ENCODE assay signal across 21 cellular contexts in genomic region chr1:47963568-47963973, GRCh38. TPM values are rescaled to one million over a fixed set of nuclear protein-coding genes. Genes with fewer than 3 reads are reported as not detected.
DNase-seq lines count a peak whose midpoint lies in the region; ATAC-seq, FAIRE-seq and TF ChIP-seq lines count a peak whose summit lies in the region.
"Had no signal": no experiment of that assay in that cellular context is flagged by ENCODE, and none has a peak within 500 bp of the region (broad histone marks: within the 10 kb centered on the region; RNA-seq: fewer than 3 reads in every experiment).

No MANE protein-coding gene starts in this region.

- H3K9me3 Mint-ChIP-seq in progenitor cell of endocrine pancreas (ENCODE audit: low read depth), result peaks cover 6% of the 10 kb centered on the region

- peaks cover 9% of the 10 kb centered on the region for H3K36me3 Mint-ChIP-seq in progenitor cell of endocrine pancreas (ENCODE audit: insufficient read depth)

- H3K27me3 ChIP-seq in left ventricle myocardium inferior (ENCODE audit: low read depth) (no peaks in the 10 kb centered on the region), right cardiac atrium (ENCODE audit: control insufficient read depth, insufficient read depth) (no peaks in the 10 kb centered on the region), aorta (ENCODE audit: control insufficient read depth in 1 of 2, insufficient read depth in 2 of 2, low read length in 1 of 2) (no peaks in the 10 kb centered on the region)
- H3K27me3 ChIP-seq: cardiac muscle cell had no signal

- H3K4me3 ChIP-seq in left ventricle myocardium inferior, result no peak overlapping the region
- no peak overlapping the region for H3K4me3 ChIP-seq in right cardiac atrium (ENCODE audit: low read length)
- no peak overlapping the region for H3K4me3 ChIP-seq in aorta (ENCODE audit: low read length in 2 of 2)
- H3K4me3 ChIP-seq: cardiac muscle cell, HAP-1 had no signal

- H3K4me1 Mint-ChIP-seq in progenitor cell of endocrine pancreas (ENCODE audit: low read depth), result peaks cover 19% of the 10 kb centered on the region

- H3K27ac ChIP-seq in left ventricle myocardium inferior (replicated peaks) (no peak overlapping the region), right cardiac atrium (ENCODE audit: low read length) (peak overlapping the region; percentile 88), aorta (ENCODE audit: low read depth in 1 of 2, low read length in 2 of 2) (peak overlapping the region; percentile 6 to 89)
- H3K27ac ChIP-seq: cardiac muscle cell had no signal

- intact Hi-C loops in Right ventricle myocardium superior (cut with DNase I), result no loop called here
- intact Hi-C loops in left ventricle myocardium inferior (cut with micrococcal nuclease), result no loop called here
- intact Hi-C loops in right cardiac atrium (cut with DNase I), result no loop called here
- intact Hi-C loops in aorta (cut with DNase I), result no loop called here

- ATAC-seq in Right ventricle myocardium superior (ENCODE audit: poor library complexity) (peak; percentile 65), right cardiac atrium (peak; percentile 87 to 89), aorta (ENCODE audit: low FRiP score) (peak; percentile 79)
- ATAC-seq: activated naive CD4-positive, alpha-beta T cell treated with anti-CD3 and anti-CD28 coated beads, Interleukin-2, amount 50 U/mL, for 72 hours; Panc1 had no signal

- peak overlapping the region; percentile 14 for H3K27ac Mint-ChIP-seq in progenitor cell of endocrine pancreas
- H3K27ac Mint-ChIP-seq: activated naive CD4-positive, alpha-beta T cell treated with anti-CD3 and anti-CD28 coated beads, Interleukin-2, amount 50 U/mL, for 72 hours had no signal

- H3K4me3 Mint-ChIP-seq in progenitor cell of endocrine pancreas (ENCODE audit: low read depth), result no peak overlapping the region

- DNase-seq in Right ventricle myocardium superior, result no peak
- no peak for DNase-seq in left ventricle myocardium inferior
- peak in 2 of 3 donors; percentile 44 to 76 for DNase-seq in right cardiac atrium
- DNase-seq in progenitor cell of endocrine pancreas (ENCODE audit: low spot score, unreplicated experiment), result no peak
- DNase-seq in aorta, result no peak
- no peak for DNase-seq in HTR-8/SVneo (ENCODE audit: insufficient read length, low spot score)
- no peak for DNase-seq in GOT3 (lab: John Stamatoyannopoulos, UW)
- no peak for DNase-seq in HuH-7 (ENCODE audit: low spot score)
- DNase-seq: activated CD4-positive, alpha-beta T cell treated with anti-CD3 and anti-CD28 coated beads, Interleukin-2, amount 50 U/mL, for 4 hours; activated T-cell treated with anti-CD3 and anti-CD28 coated beads, Interleukin-2, amount 50 U/mL, for 1 hour; kidney glomerular epithelial cell; NCI-H1417; posterior cingulate gyrus; stimulated activated naive CD4-positive, alpha-beta T cell had no signal

- H3K27me3 Mint-ChIP-seq in progenitor cell of endocrine pancreas, result no peaks in the 10 kb centered on the region

- H3K4me1 ChIP-seq in left ventricle myocardium inferior (peaks cover 12% of the 10 kb centered on the region), right cardiac atrium (ENCODE audit: control insufficient read depth, insufficient read depth, low read length) (peaks cover 2% of the 10 kb centered on the region), aorta (ENCODE audit: control insufficient read depth in 1 of 2, insufficient read depth in 2 of 2, low read length in 2 of 2) (peaks cover 0 to 9% of the 10 kb centered on the region in 2 donors)
- H3K4me1 ChIP-seq: HAP-1 had no signal

- 43% methylated on average over 7 of the region's 7 CpGs for WGBS in right cardiac atrium
- 5% methylated on average over 7 of the region's 7 CpGs for WGBS in aorta, 2 donors

- H3K36me3 ChIP-seq in left ventricle myocardium inferior, result no peaks in the 10 kb centered on the region
- no peaks in the 10 kb centered on the region for H3K36me3 ChIP-seq in aorta (ENCODE audit: control insufficient read depth in 1 of 2, insufficient read depth in 2 of 2, low read length in 1 of 2)
- H3K36me3 ChIP-seq: cardiac muscle cell, HAP-1 had no signal

- FAIRE-seq in HTR-8/SVneo (lab: Jason Lieb, UNC), result no peak
- FAIRE-seq: urothelium cell line had no signal

- H3K9me3 ChIP-seq in left ventricle myocardium inferior (replicated peaks), result peaks cover 4% of the 10 kb centered on the region
- H3K9me3 ChIP-seq in right cardiac atrium (ENCODE audit: control insufficient read depth, low read length), result no peaks in the 10 kb centered on the region
- H3K9me3 ChIP-seq in aorta (ENCODE audit: control insufficient read depth, low read length), result no peaks in the 10 kb centered on the region
- H3K9me3 ChIP-seq: HAP-1 had no signal

- no peak for TF ChIP-seq CTCF in left ventricle myocardium inferior (IDR thresholded peaks at IDR 0.05; ENCODE audit: borderline replicate concordance)
- no peak for TF ChIP-seq CTCF in progenitor cell of endocrine pancreas (IDR thresholded peaks at IDR 0.05; ENCODE audit: unreplicated experiment)

RNA-seq across cellular contexts. Expression of gene TRABD2B, which starts 33.6 kb away (rescaled TPM):
- total RNA-seq in Right ventricle myocardium superior (0.51 TPM), left ventricle myocardium inferior (1.4 TPM), right cardiac atrium (10 to 100 TPM; 13.4 to 23.7 (median 18.1) TPM), progenitor cell of endocrine pancreas (11.8 and 14.5 TPM in 2 replicates), aorta (10 to 100 TPM; 10.6 to 13.3 TPM)
- polyA plus RNA-seq in right cardiac atrium (6.7 TPM), aorta (1 to 10 TPM; 6.0 to 6.5 TPM)
- total RNA-seq: A673; activated naive CD4-positive, alpha-beta T cell treated with anti-CD3 and anti-CD28 coated beads, Interleukin-2, amount 50 U/mL, for 72 hours; myocyte had no signal

Comparison
In these comparisons a context has a peak if more than half of its experiments do, and no peak if none do; other contexts are left out.
1. DNase-seq: peak in right cardiac atrium (2 of 3); none in Right ventricle myocardium superior (single experiment), left ventricle myocardium inferior (single experiment), progenitor cell of endocrine pancreas (single experiment), aorta (0 of 2), HTR-8/SVneo (single experiment), GOT3 (single experiment) and HuH-7 (single experiment).
2. Peak in every context shown above with its lines, with median percentiles within 50 percentile points of each other: ATAC-seq.